16 cellular contexts compared by ENCODE assay signal in genomic region chr20:35734777-35735649, GRCh38. TPM values are rescaled to one million over a fixed set of nuclear protein-coding genes. Genes with fewer than 3 reads are reported as not detected.
DNase-seq lines count a peak whose midpoint lies in the region; ATAC-seq, FAIRE-seq and TF ChIP-seq lines count a peak whose summit lies in the region.
"Had no signal": no experiment of that assay in that cellular context is flagged by ENCODE, and none has a peak within 500 bp of the region (broad histone marks: within the 10 kb centered on the region; RNA-seq: fewer than 3 reads in every experiment).

No MANE protein-coding gene starts in this region.

- peak overlapping the region; percentile 75 for H3K27ac Mint-ChIP-seq in activated T-helper 17 cell treated with anti-CD3 and anti-CD28 coated beads, Interleukin-2, amount 50 U/mL, for 72 hours
- H3K27ac Mint-ChIP-seq in memory B cell, result peak overlapping the region; percentile 71

- TF ChIP-seq CTCF in HepG2 (CRISPR knock-in tag; IDR thresholded peaks at IDR 0.05) (no peak), right lobe of liver (IDR thresholded peaks at IDR 0.05) (no peak)

- H3K9me3 ChIP-seq in HepG2 (ENCODE audit: low read length) (no peaks in the 10 kb centered on the region), right lobe of liver (no peaks in the 10 kb centered on the region)
- H3K9me3 ChIP-seq: BE2C had no signal

- CTCF ChIA-PET in HepG2 (lab: Yijun Ruan, JAX; ENCODE audit: low intra/inter-chr PET ratio, low total read pairs), result no interaction called here

- H3K36me3 Mint-ChIP-seq in activated T-helper 17 cell treated with anti-CD3 and anti-CD28 coated beads, Interleukin-2, amount 50 U/mL, for 72 hours (ENCODE audit: low read depth), result peaks cover 100% of the 10 kb centered on the region
- peaks cover 36% of the 10 kb centered on the region for H3K36me3 Mint-ChIP-seq in memory B cell

- no peak for FAIRE-seq in HepG2 (lab: Jason Lieb, UNC)

- intact Hi-C loops in HepG2 (cut with micrococcal nuclease; ENCODE audit: unreplicated experiment), result no loop called here
- intact Hi-C loops in right lobe of liver (cut with DNase I), result no loop called here

- 93% methylated on average over 4 of the region's 4 CpGs for WGBS in HepG2 (ENCODE audit: low lambda C conversion rate)
- 46% methylated on average over 4 of the region's 4 CpGs for WGBS in right lobe of liver (ENCODE audit: insufficient coverage, low coverage, low lambda C conversion rate, missing lambda C conversion rate)

- H3K36me3 ChIP-seq in HepG2 (replicated peaks in 1 of 2; ENCODE audit: control insufficient read depth in 1 of 2, insufficient read depth in 2 of 2, low read length in 2 of 2) (peaks cover 42 to 91% of the 10 kb centered on the region in 2 experiments), right lobe of liver (peaks cover 10 to 98% (median 75%) of the 10 kb centered on the region in 4 donors)

- H3K27ac ChIP-seq in HepG2 (ENCODE audit: extremely low read length, insufficient read depth, low read length) (no peak overlapping the region), right lobe of liver (no peak overlapping the region), caudate nucleus (ENCODE audit: low read depth, low read length) (no peak overlapping the region)

- TSS peak; percentile 0 for BruUV-seq in HepG2 (replicated peaks; lab: Mats Ljungman, UMichigan)

- peaks cover 99% of the 10 kb centered on the region for H3K79me2 ChIP-seq in HepG2 (ENCODE audit: insufficient read depth, low read length)

- no peak overlapping the region for H2AFZ ChIP-seq in HepG2 (ENCODE audit: low read length)

- POLR2A ChIA-PET in HepG2 (lab: Yijun Ruan, JAX), result interaction anchor here (0.6 to 9.2 kb wide), 10 partner anchors 6 to 325 kb away, joined by 3 to 211 read pairs (median 3); partner anchors contain the start of genes NFS1, RBM39 and ROMO1

- H3K27me3 Mint-ChIP-seq in activated T-helper 17 cell treated with anti-CD3 and anti-CD28 coated beads, Interleukin-2, amount 50 U/mL, for 72 hours, result no peaks in the 10 kb centered on the region
- no peaks in the 10 kb centered on the region for H3K27me3 Mint-ChIP-seq in memory B cell

- TF ChIP-seq EP300 in HepG2 (IDR thresholded peaks at IDR 0.05; ENCODE audit: low read depth in 2 of 2, low read length in 2 of 2) (no peak), HepG2 (CRISPR knock-in tag; IDR thresholded peaks at IDR 0.05; ENCODE audit: borderline replicate concordance) (no peak)

- H3K27me3 ChIP-seq in HepG2 (ENCODE audit: control insufficient read depth in 1 of 2, insufficient read depth in 2 of 2, low read length in 2 of 2) (no peaks in the 10 kb centered on the region), right lobe of liver (no peaks in the 10 kb centered on the region)

- peak overlapping the region; percentile 28 for H3K4me2 ChIP-seq in HepG2 (ENCODE audit: low read depth, low read length)

- no peak for DNase-seq in HepG2 (ENCODE audit: low spot score)
- DNase-seq in right lobe of liver, result no peak
- DNase-seq in memory B cell (ENCODE audit: low spot score in 2 of 2), result no peak
- no peak for DNase-seq in caudate nucleus (lab: John Stamatoyannopoulos, UW)
- DNase-seq: BE2C; foreskin fibroblast; GOT3; KG1; NCI-H2029; NCI-H774; Right ventricle myocardium superior; stimulated activated CD8-positive, alpha-beta memory T cell treated with anti-CD3 and anti-CD28 coated beads, Interleukin-4, amount 100 ng/mL, for 48 hours had no signal

- H4K20me1 ChIP-seq in HepG2 (ENCODE audit: insufficient read depth, low read length), result peaks cover 100% of the 10 kb centered on the region

- H3K9ac ChIP-seq in HepG2 (ENCODE audit: insufficient read depth, low read depth, low read length), result no peak overlapping the region

- ATAC-seq in HepG2, result no peak
- no peak for ATAC-seq in right lobe of liver
- ATAC-seq in activated T-helper 17 cell treated with anti-CD3 and anti-CD28 coated beads, Interleukin-2, amount 50 U/mL, for 72 hours (replicated peaks), result no peak
- peak; percentile 39 for ATAC-seq in memory B cell (ENCODE audit: low read depth)
- no peak for ATAC-seq in GM19397 (IDR thresholded peaks at IDR 0.05; ENCODE audit: unreplicated experiment)
- ATAC-seq in HG02852 (IDR thresholded peaks at IDR 0.05; ENCODE audit: unreplicated experiment), result no peak
- ATAC-seq in GM18520 (IDR thresholded peaks at IDR 0.05; ENCODE audit: unreplicated experiment), result no peak

- in situ Hi-C loops in HepG2 (cut with HindIII; ENCODE audit: extremely low pct_ligation_motif_present, low pct_unique_long_range_greater_than_20kb), result no loop called here

- TF ChIP-seq RAD21 in HepG2 (CRISPR knock-in tag; IDR thresholded peaks at IDR 0.05), result 0 out of 2 replicates have a peak, but pooled peaks have one; percentile 9

- TF ChIP-seq POLR2A in HepG2 (IDR thresholded peaks at IDR 0.05; ENCODE audit: insufficient read depth in 1 of 2, low read depth in 2 of 2, low read length in 2 of 2) (no peak; a peak in 2 of 4 replicates), right lobe of liver (IDR thresholded peaks at IDR 0.05) (no peak)

- H3K4me3 ChIP-seq in HepG2 (replicated peaks in 1 of 3; ENCODE audit: insufficient read depth in 1 of 3, low read depth in 2 of 3, low read length in 3 of 3), result no peak overlapping the region; a peak in 2 of 6 replicates
- H3K4me3 ChIP-seq in right lobe of liver, result no peak overlapping the region

- peaks cover 43% of the 10 kb centered on the region for H3K4me1 Mint-ChIP-seq in activated T-helper 17 cell treated with anti-CD3 and anti-CD28 coated beads, Interleukin-2, amount 50 U/mL, for 72 hours
- peaks cover 18% of the 10 kb centered on the region for H3K4me1 Mint-ChIP-seq in memory B cell

- H3K9me3 Mint-ChIP-seq in activated T-helper 17 cell treated with anti-CD3 and anti-CD28 coated beads, Interleukin-2, amount 50 U/mL, for 72 hours, result no peaks in the 10 kb centered on the region
- no peaks in the 10 kb centered on the region for H3K9me3 Mint-ChIP-seq in memory B cell

- peaks cover 94% of the 10 kb centered on the region for H3K4me1 ChIP-seq in HepG2 (ENCODE audit: insufficient read depth, low read length)
- peaks cover 0 to 52% (median 21%) of the 10 kb centered on the region in 4 donors for H3K4me1 ChIP-seq in right lobe of liver

- peak overlapping the region; percentile 90 for H3K4me3 Mint-ChIP-seq in activated T-helper 17 cell treated with anti-CD3 and anti-CD28 coated beads, Interleukin-2, amount 50 U/mL, for 72 hours
- H3K4me3 Mint-ChIP-seq in memory B cell, result no peak overlapping the region

RNA-seq across cellular contexts. Expression of gene RBM39, which starts 7.0 kb away (rescaled TPM):
- total RNA-seq in HepG2 (2016; rRNA removed; fragmentation: Illumina TruSeq; extraction: Trizol) (431 and 788 TPM in 2 replicates), right lobe of liver (100 to 1,000 TPM in 5 of 6 experiments, 10 to 100 TPM in 1; 86.4 to 166 (median 120) TPM)
- 862 and 1,011 TPM in 2 replicates for total RNA-seq in HepG2 (2016; cell fraction: cytosol; rRNA removed; fragmentation: Illumina TruSeq; extraction: Trizol; ENCODE audit: low read depth)
- total RNA-seq in HepG2 (2016; cell fraction: insoluble cytoplasmic fraction; rRNA removed; fragmentation: Illumina TruSeq; extraction: Trizol), result 445 and 791 TPM in 2 replicates
- total RNA-seq in HepG2 (2016; cell fraction: membrane; rRNA removed; fragmentation: Illumina TruSeq; extraction: Trizol), result 352 and 417 TPM in 2 replicates
- 1,469 and 1,561 TPM in 2 replicates for total RNA-seq in HepG2 (2016; cell fraction: nucleus; rRNA removed; fragmentation: Illumina TruSeq; extraction: Trizol)
- polyA plus RNA-seq in HepG2 (2011; rRNA removed), result 859 and 920 TPM in 2 replicates
- polyA plus RNA-seq in HepG2 (2011; cell fraction: cytosol; rRNA removed), result 89.0 and 133 TPM in 2 replicates
- 3,125 and 3,321 TPM in 2 replicates for polyA plus RNA-seq in HepG2 (2011; cell fraction: nucleus; rRNA removed)
- polyA plus RNA-seq in HepG2 (2012), result 867 and 961 TPM in 2 replicates
- polyA plus RNA-seq in HepG2 (2016; cell fraction: cytosol; fragmentation: Illumina TruSeq; extraction: Trizol; ENCODE audit: low read depth), result 47.3 and 51.7 TPM in 2 replicates
- 339 and 360 TPM in 2 replicates for polyA plus RNA-seq in HepG2 (2016; cell fraction: insoluble cytoplasmic fraction; fragmentation: Illumina TruSeq; extraction: Trizol; ENCODE audit: low read depth)
- polyA plus RNA-seq in HepG2 (2016; cell fraction: membrane; fragmentation: Illumina TruSeq; extraction: Trizol; ENCODE audit: low read depth), result 79.3 and 86.7 TPM in 2 replicates
- polyA plus RNA-seq in HepG2 (2016; cell fraction: nucleus; fragmentation: Illumina TruSeq; extraction: Trizol; ENCODE audit: insufficient read depth, low read depth), result 2,644 and 2,668 TPM in 2 replicates
- 166 and 263 TPM in 2 replicates for polyA minus RNA-seq in HepG2 (2011; rRNA and poly(A)+ RNA removed; ENCODE audit: low replicate concordance)
- polyA minus RNA-seq in HepG2 (2011; cell fraction: cytosol; rRNA and poly(A)+ RNA removed), result 91.3 and 98.3 TPM in 2 replicates
- 2,261 and 2,868 TPM in 2 replicates for polyA minus RNA-seq in HepG2 (2011; cell fraction: nucleus; rRNA and poly(A)+ RNA removed)
- 100 to 1,000 TPM; 295 to 359 TPM for total RNA-seq in activated T-helper 17 cell treated with anti-CD3 and anti-CD28 coated beads, Interleukin-2, amount 50 U/mL, for 72 hours

RNA-seq across cellular contexts. Expression of gene ROMO1, which starts 35.8 kb away (rescaled TPM):
- total RNA-seq in HepG2 (2016; rRNA removed; fragmentation: Illumina TruSeq; extraction: Trizol) (636 and 726 TPM in 2 replicates), right lobe of liver (100 to 1,000 TPM in 2 of 6 experiments, 10 to 100 TPM in 4; 70.4 to 209 (median 84.8) TPM)
- 328 and 530 TPM in 2 replicates for total RNA-seq in HepG2 (2016; cell fraction: cytosol; rRNA removed; fragmentation: Illumina TruSeq; extraction: Trizol; ENCODE audit: low read depth)
- total RNA-seq in HepG2 (2016; cell fraction: insoluble cytoplasmic fraction; rRNA removed; fragmentation: Illumina TruSeq; extraction: Trizol), result 687 and 846 TPM in 2 replicates
- total RNA-seq in HepG2 (2016; cell fraction: membrane; rRNA removed; fragmentation: Illumina TruSeq; extraction: Trizol), result 460 and 632 TPM in 2 replicates
- 223 and 226 TPM in 2 replicates for total RNA-seq in HepG2 (2016; cell fraction: nucleus; rRNA removed; fragmentation: Illumina TruSeq; extraction: Trizol)
- 688 and 755 TPM in 2 replicates for polyA plus RNA-seq in HepG2 (2011; rRNA removed)
- 1,254 and 1,646 TPM in 2 replicates for polyA plus RNA-seq in HepG2 (2011; cell fraction: cytosol; rRNA removed)
- 503 and 546 TPM in 2 replicates for polyA plus RNA-seq in HepG2 (2011; cell fraction: nucleus; rRNA removed)
- 282 and 451 TPM in 2 replicates for polyA plus RNA-seq in HepG2 (2012)
- polyA plus RNA-seq in HepG2 (2016; cell fraction: cytosol; fragmentation: Illumina TruSeq; extraction: Trizol; ENCODE audit: low read depth), result 292 and 453 TPM in 2 replicates
- polyA plus RNA-seq in HepG2 (2016; cell fraction: insoluble cytoplasmic fraction; fragmentation: Illumina TruSeq; extraction: Trizol; ENCODE audit: low read depth), result 479 and 541 TPM in 2 replicates
- polyA plus RNA-seq in HepG2 (2016; cell fraction: membrane; fragmentation: Illumina TruSeq; extraction: Trizol; ENCODE audit: low read depth), result 317 and 387 TPM in 2 replicates
- 282 and 344 TPM in 2 replicates for polyA plus RNA-seq in HepG2 (2016; cell fraction: nucleus; fragmentation: Illumina TruSeq; extraction: Trizol; ENCODE audit: insufficient read depth, low read depth)
- 60.0 and 169 TPM in 2 replicates for polyA minus RNA-seq in HepG2 (2011; rRNA and poly(A)+ RNA removed; ENCODE audit: low replicate concordance)
- polyA minus RNA-seq in HepG2 (2011; cell fraction: cytosol; rRNA and poly(A)+ RNA removed), result 79.8 and 108 TPM in 2 replicates
- 30.8 and 37.7 TPM in 2 replicates for polyA minus RNA-seq in HepG2 (2011; cell fraction: nucleus; rRNA and poly(A)+ RNA removed)
- 100 to 1,000 TPM in 1 of 2 donors, 10 to 100 TPM in 1; 93.0 to 134 TPM for total RNA-seq in activated T-helper 17 cell treated with anti-CD3 and anti-CD28 coated beads, Interleukin-2, amount 50 U/mL, for 72 hours

RNA-seq across cellular contexts. Expression of gene NFS1, which starts 35.9 kb away (rescaled TPM):
- total RNA-seq in HepG2 (2016; rRNA removed; fragmentation: Illumina TruSeq; extraction: Trizol) (88.1 and 94.4 TPM in 2 replicates), right lobe of liver (10 to 100 TPM; 30.9 to 63.7 (median 44.3) TPM)
- 7.6 and 8.7 TPM in 2 replicates for total RNA-seq in HepG2 (2016; cell fraction: cytosol; rRNA removed; fragmentation: Illumina TruSeq; extraction: Trizol; ENCODE audit: low read depth)
- total RNA-seq in HepG2 (2016; cell fraction: insoluble cytoplasmic fraction; rRNA removed; fragmentation: Illumina TruSeq; extraction: Trizol), result 82.1 and 92.4 TPM in 2 replicates
- total RNA-seq in HepG2 (2016; cell fraction: membrane; rRNA removed; fragmentation: Illumina TruSeq; extraction: Trizol), result 25.4 and 28.4 TPM in 2 replicates
- total RNA-seq in HepG2 (2016; cell fraction: nucleus; rRNA removed; fragmentation: Illumina TruSeq; extraction: Trizol), result 45.9 and 47.9 TPM in 2 replicates
- 61.8 and 65.9 TPM in 2 replicates for polyA plus RNA-seq in HepG2 (2011; rRNA removed)
- polyA plus RNA-seq in HepG2 (2011; cell fraction: cytosol; rRNA removed), result 56.2 and 69.5 TPM in 2 replicates
- 70.7 and 72.8 TPM in 2 replicates for polyA plus RNA-seq in HepG2 (2011; cell fraction: nucleus; rRNA removed)
- 36.7 and 39.1 TPM in 2 replicates for polyA plus RNA-seq in HepG2 (2012)
- 6.5 and 6.6 TPM in 2 replicates for polyA plus RNA-seq in HepG2 (2016; cell fraction: cytosol; fragmentation: Illumina TruSeq; extraction: Trizol; ENCODE audit: low read depth)
- 86.7 and 90.3 TPM in 2 replicates for polyA plus RNA-seq in HepG2 (2016; cell fraction: insoluble cytoplasmic fraction; fragmentation: Illumina TruSeq; extraction: Trizol; ENCODE audit: low read depth)
- polyA plus RNA-seq in HepG2 (2016; cell fraction: membrane; fragmentation: Illumina TruSeq; extraction: Trizol; ENCODE audit: low read depth), result 16.6 and 16.9 TPM in 2 replicates
- polyA plus RNA-seq in HepG2 (2016; cell fraction: nucleus; fragmentation: Illumina TruSeq; extraction: Trizol; ENCODE audit: insufficient read depth, low read depth), result 69.1 and 70.6 TPM in 2 replicates
- 67.9 and 114 TPM in 2 replicates for polyA minus RNA-seq in HepG2 (2011; rRNA and poly(A)+ RNA removed; ENCODE audit: low replicate concordance)
- polyA minus RNA-seq in HepG2 (2011; cell fraction: cytosol; rRNA and poly(A)+ RNA removed), result 23.0 and 27.1 TPM in 2 replicates
- 20.9 and 23.7 TPM in 2 replicates for polyA minus RNA-seq in HepG2 (2011; cell fraction: nucleus; rRNA and poly(A)+ RNA removed)
- total RNA-seq in activated T-helper 17 cell treated with anti-CD3 and anti-CD28 coated beads, Interleukin-2, amount 50 U/mL, for 72 hours, result 10 to 100 TPM; 41.1 to 49.2 TPM

RNA-seq across cellular contexts. Expression of gene PHF20, which starts 36.8 kb away (rescaled TPM):
- total RNA-seq in HepG2 (2016; rRNA removed; fragmentation: Illumina TruSeq; extraction: Trizol) (34.1 and 43.3 TPM in 2 replicates), right lobe of liver (10 to 100 TPM in 5 of 6 experiments, 1 to 10 TPM in 1; 9.3 to 16.7 (median 14.5) TPM)
- total RNA-seq in HepG2 (2016; cell fraction: cytosol; rRNA removed; fragmentation: Illumina TruSeq; extraction: Trizol; ENCODE audit: low read depth), result 56.7 and 61.5 TPM in 2 replicates
- 35.4 and 40.8 TPM in 2 replicates for total RNA-seq in HepG2 (2016; cell fraction: insoluble cytoplasmic fraction; rRNA removed; fragmentation: Illumina TruSeq; extraction: Trizol)
- 47.8 and 49.1 TPM in 2 replicates for total RNA-seq in HepG2 (2016; cell fraction: membrane; rRNA removed; fragmentation: Illumina TruSeq; extraction: Trizol)
- 37.0 and 43.8 TPM in 2 replicates for total RNA-seq in HepG2 (2016; cell fraction: nucleus; rRNA removed; fragmentation: Illumina TruSeq; extraction: Trizol)
- 18.5 and 22.8 TPM in 2 replicates for polyA plus RNA-seq in HepG2 (2011; rRNA removed)
- 21.6 and 23.5 TPM in 2 replicates for polyA plus RNA-seq in HepG2 (2011; cell fraction: cytosol; rRNA removed)
- polyA plus RNA-seq in HepG2 (2011; cell fraction: nucleus; rRNA removed), result 14.7 and 18.5 TPM in 2 replicates
- 36.8 and 41.9 TPM in 2 replicates for polyA plus RNA-seq in HepG2 (2012)
- polyA plus RNA-seq in HepG2 (2016; cell fraction: cytosol; fragmentation: Illumina TruSeq; extraction: Trizol; ENCODE audit: low read depth), result 22.9 and 31.3 TPM in 2 replicates
- 32.6 and 36.2 TPM in 2 replicates for polyA plus RNA-seq in HepG2 (2016; cell fraction: insoluble cytoplasmic fraction; fragmentation: Illumina TruSeq; extraction: Trizol; ENCODE audit: low read depth)
- polyA plus RNA-seq in HepG2 (2016; cell fraction: membrane; fragmentation: Illumina TruSeq; extraction: Trizol; ENCODE audit: low read depth), result 22.4 and 30.8 TPM in 2 replicates
- 23.9 and 28.8 TPM in 2 replicates for polyA plus RNA-seq in HepG2 (2016; cell fraction: nucleus; fragmentation: Illumina TruSeq; extraction: Trizol; ENCODE audit: insufficient read depth, low read depth)
- polyA minus RNA-seq in HepG2 (2011; rRNA and poly(A)+ RNA removed; ENCODE audit: low replicate concordance), result 44.9 and 77.1 TPM in 2 replicates
- 19.8 and 22.3 TPM in 2 replicates for polyA minus RNA-seq in HepG2 (2011; cell fraction: cytosol; rRNA and poly(A)+ RNA removed)
- polyA minus RNA-seq in HepG2 (2011; cell fraction: nucleus; rRNA and poly(A)+ RNA removed), result 53.6 and 69.2 TPM in 2 replicates
- 10 to 100 TPM; 70.3 to 73.0 TPM for total RNA-seq in activated T-helper 17 cell treated with anti-CD3 and anti-CD28 coated beads, Interleukin-2, amount 50 U/mL, for 72 hours
